Comparison of ENCODE assay signal across 9 cellular contexts in the genomic region with DNA sequence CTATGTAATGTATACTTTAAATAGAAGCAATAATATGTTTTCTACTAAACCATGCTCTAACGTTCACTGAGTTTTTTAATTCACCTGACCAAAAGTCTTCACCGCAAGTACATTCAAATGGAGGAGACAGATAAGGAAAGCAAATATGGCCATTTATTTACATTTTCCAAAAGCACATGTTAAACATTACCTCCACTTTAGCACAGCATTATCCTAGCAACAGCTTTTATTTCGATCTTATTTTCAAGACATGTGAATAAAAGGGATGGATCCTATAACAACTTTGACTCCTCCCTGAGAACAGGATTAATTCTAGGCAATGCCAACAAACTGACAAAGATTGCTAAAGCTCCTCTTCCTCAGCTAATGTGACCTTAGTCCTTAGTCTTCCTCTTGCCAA. TPM values are rescaled to one million over a fixed set of nuclear protein-coding genes. Genes with fewer than 3 reads are reported as not detected.
"Had no signal": no experiment of that assay in that cellular context is flagged by ENCODE, and none has a peak within 500 bp of the region (broad histone marks: within the 10 kb centered on the region; RNA-seq: fewer than 3 reads in every experiment).

No MANE protein-coding gene starts in this region.

- FAIRE-seq: H1, H54, HTR-8/SVneo had no signal

- H3K4me3 ChIP-seq: GM23248 had no signal

- DNase-seq: GM23248, H9, HCEC 1CT, KBM-7 had no signal

- H3K4me1 Mint-ChIP-seq: H9, IgD-negative memory B cell had no signal

- H2AFZ ChIP-seq: GM23248 had no signal

- H3K4me3 Mint-ChIP-seq: H9, IgD-negative memory B cell had no signal

- H3K27ac Mint-ChIP-seq: H9, IgD-negative memory B cell had no signal

- H3K27ac ChIP-seq: GM23248 had no signal

- H3K36me3 Mint-ChIP-seq: IgD-negative memory B cell had no signal

RNA-seq across cellular contexts. Expression of gene GRM8, which starts 11.5 kb away (rescaled TPM):
- total RNA-seq: GM23248, HT-29 had no signal
- polyA plus RNA-seq: GM23248, IgD-negative memory B cell had no signal
